8 cellular contexts compared by ENCODE assay signal in the genomic region with DNA sequence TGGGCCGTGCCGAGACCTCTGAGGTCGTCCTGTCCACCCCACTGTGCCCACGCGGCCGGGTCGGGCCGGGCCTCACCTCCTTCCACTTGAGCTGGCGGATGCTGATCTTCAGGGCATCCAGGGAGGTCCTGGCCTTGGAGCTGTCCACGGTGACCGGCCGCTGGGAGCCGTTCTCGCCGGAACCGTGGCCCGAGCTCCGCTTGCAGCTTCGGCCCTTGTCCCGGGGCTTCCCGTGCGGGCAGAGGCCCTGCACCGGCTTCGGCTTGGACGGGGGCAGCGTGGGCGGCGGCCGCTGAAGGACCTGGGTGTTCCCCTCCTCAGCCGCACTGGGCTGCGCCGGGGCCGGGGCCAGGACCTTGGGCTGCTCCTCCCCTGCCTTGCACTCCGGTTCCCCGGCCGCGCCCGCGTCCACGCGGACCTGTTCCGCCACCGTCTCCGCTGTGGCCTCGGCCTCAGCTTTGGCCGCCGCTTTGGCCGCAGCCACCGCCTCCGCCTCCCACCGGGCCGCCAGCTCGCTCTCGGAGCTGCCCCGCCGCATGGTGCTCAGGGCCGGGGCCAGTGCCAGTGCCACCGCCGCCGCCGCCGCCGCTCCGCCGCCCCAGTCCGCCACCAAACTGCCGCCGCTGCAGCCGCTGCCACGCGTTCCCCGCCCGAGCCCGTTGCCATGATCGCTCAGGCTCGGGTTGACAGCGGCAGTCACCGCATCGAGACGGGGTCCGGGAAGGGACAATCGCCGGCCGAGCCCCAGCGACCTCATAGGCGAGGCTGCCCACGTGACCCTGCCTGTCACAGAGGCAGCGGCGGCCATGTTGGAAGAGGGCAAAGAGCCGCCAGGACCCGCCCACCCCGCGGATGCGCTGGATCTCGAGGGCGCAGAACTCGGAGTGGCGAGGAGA. TPM values are rescaled to one million over a fixed set of nuclear protein-coding genes. Genes with fewer than 3 reads are reported as not detected.
DNase-seq lines count a peak whose midpoint lies in the region; ATAC-seq, FAIRE-seq and TF ChIP-seq lines count a peak whose summit lies in the region.

A gene with protein sequence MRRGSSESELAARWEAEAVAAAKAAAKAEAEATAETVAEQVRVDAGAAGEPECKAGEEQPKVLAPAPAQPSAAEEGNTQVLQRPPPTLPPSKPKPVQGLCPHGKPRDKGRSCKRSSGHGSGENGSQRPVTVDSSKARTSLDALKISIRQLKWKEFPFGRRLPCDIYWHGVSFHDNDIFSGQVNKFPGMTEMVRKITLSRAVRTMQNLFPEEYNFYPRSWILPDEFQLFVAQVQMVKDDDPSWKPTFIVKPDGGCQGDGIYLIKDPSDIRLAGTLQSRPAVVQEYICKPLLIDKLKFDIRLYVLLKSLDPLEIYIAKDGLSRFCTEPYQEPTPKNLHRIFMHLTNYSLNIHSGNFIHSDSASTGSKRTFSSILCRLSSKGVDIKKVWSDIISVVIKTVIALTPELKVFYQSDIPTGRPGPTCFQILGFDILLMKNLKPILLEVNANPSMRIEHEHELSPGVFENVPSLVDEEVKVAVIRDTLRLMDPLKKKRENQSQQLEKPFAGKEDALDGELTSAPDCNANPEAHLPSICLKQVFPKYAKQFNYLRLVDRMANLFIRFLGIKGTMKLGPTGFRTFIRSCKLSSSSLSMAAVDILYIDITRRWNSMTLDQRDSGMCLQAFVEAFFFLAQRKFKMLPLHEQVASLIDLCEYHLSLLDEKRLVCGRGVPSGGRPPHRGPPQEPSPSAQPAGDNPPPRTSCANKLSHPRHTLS (minus strand): TSS at position 698 of the 896 bp plus-strand sequence. CDS start 160 bp downstream, at position 538.

- peaks cover 32% of the 10 kb centered on the region for H3K27me3 Mint-ChIP-seq in progenitor cell of endocrine pancreas

- H3K36me3 Mint-ChIP-seq in progenitor cell of endocrine pancreas (ENCODE audit: insufficient read depth), result no peaks in the 10 kb centered on the region

- no peaks in the 10 kb centered on the region for H3K9me3 Mint-ChIP-seq in progenitor cell of endocrine pancreas (ENCODE audit: low read depth)

- H3K27ac Mint-ChIP-seq in progenitor cell of endocrine pancreas, result peak within 1 kb of the TSS; percentile 51

- TF ChIP-seq POLR2A in GM12892 (IDR thresholded peaks at IDR 0.05; ENCODE audit: low read depth, low read length), result peak; percentile 55; the same call in 1 of the 2 replicates

- DNase-seq in GM12892 (ENCODE audit: insufficient read length) (peak; percentile 91), NCI-H1436 (lab: John Stamatoyannopoulos, UW) (peak; percentile 92), SW480 (ENCODE audit: low spot score) (peak; percentile 91), amniotic epithelial cell (ENCODE audit: low read depth) (peak; percentile 88), left cardiac atrium (peak; percentile 98), progenitor cell of endocrine pancreas (ENCODE audit: low spot score, unreplicated experiment) (peak; percentile 91), ureter (ENCODE audit: low spot score) (peak; percentile 97)

- intact Hi-C loops in left cardiac atrium (cut with DNase I), result loop anchor here in 1 of 2 donors (10.0 kb wide), 1 partner anchor 362 kb away; no protein-coding TSS in a partner anchor

- TF ChIP-seq CTCF in progenitor cell of endocrine pancreas (IDR thresholded peaks at IDR 0.05; ENCODE audit: unreplicated experiment), result no peak

- FAIRE-seq in GM12892 (lab: Jason Lieb, UNC), result peak; percentile 96

- peak within 1 kb of the TSS; percentile 78 for H3K4me3 Mint-ChIP-seq in progenitor cell of endocrine pancreas (ENCODE audit: low read depth)

- ATAC-seq in HG02840 (IDR thresholded peaks at IDR 0.05; ENCODE audit: low FRiP score, unreplicated experiment), result peak; percentile 81
- ATAC-seq in left cardiac atrium, result peak; percentile 97 to 98

- H3K4me1 Mint-ChIP-seq in progenitor cell of endocrine pancreas (ENCODE audit: low read depth), result peaks cover 9% of the 10 kb centered on the region

RNA-seq across cellular contexts. Expression of the gene that starts here (rescaled TPM):
- polyA plus RNA-seq in GM12892 (2012; ENCODE audit: missing spikeins), result 2.4 TPM
- total RNA-seq in left cardiac atrium (1 to 10 TPM; 4.5 to 6.5 TPM), progenitor cell of endocrine pancreas (5.3 and 5.5 TPM in 2 replicates), ureter (10.9 TPM)

Comparison
In these comparisons a context has a peak if more than half of its experiments do, and no peak if none do; other contexts are left out.
1. Peak in every context shown above with its lines: DNase-seq and ATAC-seq.